Comparison of ENCODE assay signal across 20 cellular contexts in genomic region chr3:103968131-103968530, GRCh38.
A peak's percentile ranks its signal among the peaks of the same experiment; 100 is the strongest.
DNase-seq lines count a peak whose midpoint lies in the region; ATAC-seq and FAIRE-seq lines count a peak whose summit lies in the region.
"Had no signal": no experiment of that assay in that cellular context is flagged by ENCODE, and none has a peak within 500 bp of the region (broad histone marks: within the 10 kb centered on the region; RNA-seq: fewer than 3 reads in every experiment).

No MANE protein-coding gene starts in this region.

- H3K4me1 Mint-ChIP-seq in activated CD4-positive, alpha-beta T cell treated with anti-CD3 and anti-CD28 coated beads, Interleukin-2, amount 10 ng/mL, durations not matched to agents 7 days and 5 days = no peaks in the 10 kb centered on the region
- H3K4me1 Mint-ChIP-seq: B cell; endodermal cell; nephron; stimulated activated effector memory CD8-positive, alpha-beta T cell treated with anti-CD3 and anti-CD28 coated beads, Interleukin-12 subunit alpha, Interleukin-12 subunit beta, amount 100 ng/mL, for 72 hours had no signal

- POLR2A ChIA-PET in activated CD4-positive, alpha-beta T cell treated with anti-CD3 and anti-CD28 coated beads, Interleukin-2, amount 10 ng/mL, durations not matched to agents 7 days and 5 days (lab: Charles Lee) = no interaction called here

- peak; percentile 53 for ATAC-seq in GM19043 (IDR thresholded peaks at IDR 0.05; ENCODE audit: low read depth, unreplicated experiment)
- peak; percentile 66 for ATAC-seq in GM21786 (IDR thresholded peaks at IDR 0.05; ENCODE audit: unreplicated experiment)
- peak; percentile 55 for ATAC-seq in HG03108 (IDR thresholded peaks at IDR 0.05; ENCODE audit: unreplicated experiment)
- no peak for ATAC-seq in GM21825 (IDR thresholded peaks at IDR 0.05; ENCODE audit: unreplicated experiment)
- ATAC-seq: activated CD4-positive, CD25-positive, alpha-beta regulatory T cell treated with anti-CD3 and anti-CD28 coated beads, Interleukin-2, amount 50 U/mL, for 24 hours; stimulated activated effector memory CD8-positive, alpha-beta T cell treated with anti-CD3 and anti-CD28 coated beads, Interleukin-12 subunit alpha, Interleukin-12 subunit beta, amount 100 ng/mL, for 72 hours had no signal

- H3K36me3 Mint-ChIP-seq in activated CD4-positive, alpha-beta T cell treated with anti-CD3 and anti-CD28 coated beads, Interleukin-2, amount 10 ng/mL, durations not matched to agents 7 days and 5 days (ENCODE audit: low read depth) = no peaks in the 10 kb centered on the region
- H3K36me3 Mint-ChIP-seq: stimulated activated effector memory CD8-positive, alpha-beta T cell treated with anti-CD3 and anti-CD28 coated beads, Interleukin-12 subunit alpha, Interleukin-12 subunit beta, amount 100 ng/mL, for 72 hours had no signal

- CTCF ChIA-PET in activated CD4-positive, alpha-beta T cell treated with anti-CD3 and anti-CD28 coated beads, Interleukin-2, amount 10 ng/mL, durations not matched to agents 7 days and 5 days (lab: Charles Lee) = no interaction called here

- intact Hi-C loops in head of caudate nucleus (cut with DNase I) = no loop called here

- H3K9me3 Mint-ChIP-seq in activated CD4-positive, alpha-beta T cell treated with anti-CD3 and anti-CD28 coated beads, Interleukin-2, amount 10 ng/mL, durations not matched to agents 7 days and 5 days = peaks cover 2% of the 10 kb centered on the region
- H3K9me3 Mint-ChIP-seq: endodermal cell, nephron had no signal

- H3K4me3 Mint-ChIP-seq in activated CD4-positive, alpha-beta T cell treated with anti-CD3 and anti-CD28 coated beads, Interleukin-2, amount 10 ng/mL, durations not matched to agents 7 days and 5 days = no peak overlapping the region
- H3K4me3 Mint-ChIP-seq: B cell; endodermal cell; nephron; stimulated activated effector memory CD8-positive, alpha-beta T cell treated with anti-CD3 and anti-CD28 coated beads, Interleukin-12 subunit alpha, Interleukin-12 subunit beta, amount 100 ng/mL, for 72 hours had no signal

- H3K27me3 Mint-ChIP-seq in activated CD4-positive, alpha-beta T cell treated with anti-CD3 and anti-CD28 coated beads, Interleukin-2, amount 10 ng/mL, durations not matched to agents 7 days and 5 days = no peaks in the 10 kb centered on the region
- H3K27me3 Mint-ChIP-seq: B cell had no signal

- H3K27ac Mint-ChIP-seq in activated CD4-positive, alpha-beta T cell treated with anti-CD3 and anti-CD28 coated beads, Interleukin-2, amount 10 ng/mL, durations not matched to agents 7 days and 5 days = no peak overlapping the region
- H3K27ac Mint-ChIP-seq: B cell; endodermal cell; nephron; stimulated activated effector memory CD8-positive, alpha-beta T cell treated with anti-CD3 and anti-CD28 coated beads, Interleukin-12 subunit alpha, Interleukin-12 subunit beta, amount 100 ng/mL, for 72 hours had no signal

- FAIRE-seq in colon (lab: Jason Lieb, UNC) = peak; percentile 53

- no peak for DNase-seq in head of caudate nucleus
- DNase-seq in activated CD4-positive, alpha-beta T cell treated with anti-CD3 and anti-CD28 coated beads, Interleukin-2, amount 10 ng/mL, durations not matched to agents 7 days and 5 days = no peak
- DNase-seq: activated effector memory CD4-positive, alpha-beta T cell treated with anti-CD3 and anti-CD28 coated beads, Interleukin-2, amount 50 U/mL, for 16 hours; aorta; endodermal cell; GM23248; hippocampal formation; mesendoderm; NCI-H187; NCI-H510A; tibial artery had no signal
